Comparison of ENCODE assay signal across 3 cellular contexts in the genomic region with DNA sequence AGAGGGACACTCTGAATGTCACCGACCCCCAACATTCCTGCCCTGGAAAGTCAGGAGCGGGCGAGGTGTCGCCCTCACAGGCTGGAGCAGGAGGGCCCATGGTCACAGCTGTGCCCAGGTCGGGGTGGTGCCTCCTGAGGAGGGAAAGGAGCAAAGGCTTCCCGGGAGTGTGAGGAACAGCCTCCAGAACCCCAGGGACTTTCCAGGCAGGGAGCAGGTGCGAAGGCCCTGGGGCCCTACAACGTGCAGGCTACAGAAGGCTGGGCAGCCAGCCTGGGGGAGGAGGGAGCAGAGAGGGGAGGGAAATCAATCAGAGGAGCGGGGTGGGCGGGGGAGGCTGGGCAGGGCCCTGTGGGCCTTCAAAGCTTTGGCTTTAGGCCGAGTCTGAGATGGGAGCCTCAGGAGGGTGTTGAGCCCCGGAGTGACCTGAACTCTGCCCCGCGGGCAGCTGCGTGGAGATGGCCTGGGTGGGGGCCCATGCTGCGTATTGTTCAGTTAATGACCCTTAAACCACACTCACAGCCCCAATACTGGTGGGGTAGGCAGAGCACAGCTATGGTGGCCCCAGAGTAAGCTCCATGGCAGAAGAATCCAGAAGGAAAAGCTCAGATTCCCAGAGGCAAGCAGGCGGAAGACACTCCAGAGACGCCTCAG.
TF ChIP-seq lines count a peak whose summit lies in the region.

No MANE protein-coding gene starts in this region.

TF ChIP-seq in SK-N-SH, 30 proteins besides CTCF, POLR2A, EP300 and RAD21 (continues in another document):
- TF ChIP-seq TCF12 (IDR thresholded peaks at IDR 0.05) (no peak), MEF2A (IDR thresholded peaks at IDR 0.05; ENCODE audit: borderline replicate concordance, low read depth) (no peak), JUND (IDR thresholded peaks at IDR 0.05) (no peak), ELF1 (IDR thresholded peaks at IDR 0.05) (no peak), NFIC (IDR thresholded peaks at IDR 0.05; ENCODE audit: borderline replicate concordance) (no peak), FOXM1 (IDR thresholded peaks at IDR 0.05; ENCODE audit: low read depth) (no peak), FOSL2 (IDR thresholded peaks at IDR 0.05; ENCODE audit: borderline replicate concordance, low read depth) (no peak)
- TF ChIP-seq, protein P1, sequence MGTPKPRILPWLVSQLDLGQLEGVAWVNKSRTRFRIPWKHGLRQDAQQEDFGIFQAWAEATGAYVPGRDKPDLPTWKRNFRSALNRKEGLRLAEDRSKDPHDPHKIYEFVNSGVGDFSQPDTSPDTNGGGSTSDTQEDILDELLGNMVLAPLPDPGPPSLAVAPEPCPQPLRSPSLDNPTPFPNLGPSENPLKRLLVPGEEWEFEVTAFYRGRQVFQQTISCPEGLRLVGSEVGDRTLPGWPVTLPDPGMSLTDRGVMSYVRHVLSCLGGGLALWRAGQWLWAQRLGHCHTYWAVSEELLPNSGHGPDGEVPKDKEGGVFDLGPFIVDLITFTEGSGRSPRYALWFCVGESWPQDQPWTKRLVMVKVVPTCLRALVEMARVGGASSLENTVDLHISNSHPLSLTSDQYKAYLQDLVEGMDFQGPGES (IDR thresholded peaks at IDR 0.05; ENCODE audit: low read depth, low read length): no peak
- TF ChIP-seq, protein P2, sequence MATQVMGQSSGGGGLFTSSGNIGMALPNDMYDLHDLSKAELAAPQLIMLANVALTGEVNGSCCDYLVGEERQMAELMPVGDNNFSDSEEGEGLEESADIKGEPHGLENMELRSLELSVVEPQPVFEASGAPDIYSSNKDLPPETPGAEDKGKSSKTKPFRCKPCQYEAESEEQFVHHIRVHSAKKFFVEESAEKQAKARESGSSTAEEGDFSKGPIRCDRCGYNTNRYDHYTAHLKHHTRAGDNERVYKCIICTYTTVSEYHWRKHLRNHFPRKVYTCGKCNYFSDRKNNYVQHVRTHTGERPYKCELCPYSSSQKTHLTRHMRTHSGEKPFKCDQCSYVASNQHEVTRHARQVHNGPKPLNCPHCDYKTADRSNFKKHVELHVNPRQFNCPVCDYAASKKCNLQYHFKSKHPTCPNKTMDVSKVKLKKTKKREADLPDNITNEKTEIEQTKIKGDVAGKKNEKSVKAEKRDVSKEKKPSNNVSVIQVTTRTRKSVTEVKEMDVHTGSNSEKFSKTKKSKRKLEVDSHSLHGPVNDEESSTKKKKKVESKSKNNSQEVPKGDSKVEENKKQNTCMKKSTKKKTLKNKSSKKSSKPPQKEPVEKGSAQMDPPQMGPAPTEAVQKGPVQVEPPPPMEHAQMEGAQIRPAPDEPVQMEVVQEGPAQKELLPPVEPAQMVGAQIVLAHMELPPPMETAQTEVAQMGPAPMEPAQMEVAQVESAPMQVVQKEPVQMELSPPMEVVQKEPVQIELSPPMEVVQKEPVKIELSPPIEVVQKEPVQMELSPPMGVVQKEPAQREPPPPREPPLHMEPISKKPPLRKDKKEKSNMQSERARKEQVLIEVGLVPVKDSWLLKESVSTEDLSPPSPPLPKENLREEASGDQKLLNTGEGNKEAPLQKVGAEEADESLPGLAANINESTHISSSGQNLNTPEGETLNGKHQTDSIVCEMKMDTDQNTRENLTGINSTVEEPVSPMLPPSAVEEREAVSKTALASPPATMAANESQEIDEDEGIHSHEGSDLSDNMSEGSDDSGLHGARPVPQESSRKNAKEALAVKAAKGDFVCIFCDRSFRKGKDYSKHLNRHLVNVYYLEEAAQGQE (IDR thresholded peaks at IDR 0.05; ENCODE audit: low read depth, low read length): no peak
- TF ChIP-seq, protein P3, sequence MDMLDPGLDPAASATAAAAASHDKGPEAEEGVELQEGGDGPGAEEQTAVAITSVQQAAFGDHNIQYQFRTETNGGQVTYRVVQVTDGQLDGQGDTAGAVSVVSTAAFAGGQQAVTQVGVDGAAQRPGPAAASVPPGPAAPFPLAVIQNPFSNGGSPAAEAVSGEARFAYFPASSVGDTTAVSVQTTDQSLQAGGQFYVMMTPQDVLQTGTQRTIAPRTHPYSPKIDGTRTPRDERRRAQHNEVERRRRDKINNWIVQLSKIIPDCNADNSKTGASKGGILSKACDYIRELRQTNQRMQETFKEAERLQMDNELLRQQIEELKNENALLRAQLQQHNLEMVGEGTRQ (IDR thresholded peaks at IDR 0.05; ENCODE audit: borderline replicate concordance, low read depth, low read length): no peak
- TF ChIP-seq, protein P4, sequence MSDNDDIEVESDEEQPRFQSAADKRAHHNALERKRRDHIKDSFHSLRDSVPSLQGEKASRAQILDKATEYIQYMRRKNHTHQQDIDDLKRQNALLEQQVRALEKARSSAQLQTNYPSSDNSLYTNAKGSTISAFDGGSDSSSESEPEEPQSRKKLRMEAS (IDR thresholded peaks at IDR 0.05; ENCODE audit: low read depth): no peak

TF ChIP-seq in SK-N-SH treated with all-trans-retinoic acid at 6 μM for 48 hours, 23 proteins besides CTCF, POLR2A, EP300 and RAD21:
- TF ChIP-seq ZNF70 (CRISPR knock-in tag; IDR thresholded peaks at IDR 0.05) (no peak), ESRRG (CRISPR knock-in tag; IDR thresholded peaks at IDR 0.05) (no peak), ISL1 (CRISPR knock-in tag; IDR thresholded peaks at IDR 0.05) (no peak), ZNF8 (CRISPR knock-in tag; IDR thresholded peaks at IDR 0.05) (no peak), RARB (CRISPR knock-in tag; IDR thresholded peaks at IDR 0.05) (no peak), OSR1 (CRISPR knock-in tag; IDR thresholded peaks at IDR 0.05) (no peak), TOX (CRISPR knock-in tag; IDR thresholded peaks at IDR 0.05; ENCODE audit: borderline replicate concordance) (no peak), ZC3H10 (CRISPR knock-in tag; IDR thresholded peaks at IDR 0.05) (no peak)
- TF ChIP-seq, protein P5, sequence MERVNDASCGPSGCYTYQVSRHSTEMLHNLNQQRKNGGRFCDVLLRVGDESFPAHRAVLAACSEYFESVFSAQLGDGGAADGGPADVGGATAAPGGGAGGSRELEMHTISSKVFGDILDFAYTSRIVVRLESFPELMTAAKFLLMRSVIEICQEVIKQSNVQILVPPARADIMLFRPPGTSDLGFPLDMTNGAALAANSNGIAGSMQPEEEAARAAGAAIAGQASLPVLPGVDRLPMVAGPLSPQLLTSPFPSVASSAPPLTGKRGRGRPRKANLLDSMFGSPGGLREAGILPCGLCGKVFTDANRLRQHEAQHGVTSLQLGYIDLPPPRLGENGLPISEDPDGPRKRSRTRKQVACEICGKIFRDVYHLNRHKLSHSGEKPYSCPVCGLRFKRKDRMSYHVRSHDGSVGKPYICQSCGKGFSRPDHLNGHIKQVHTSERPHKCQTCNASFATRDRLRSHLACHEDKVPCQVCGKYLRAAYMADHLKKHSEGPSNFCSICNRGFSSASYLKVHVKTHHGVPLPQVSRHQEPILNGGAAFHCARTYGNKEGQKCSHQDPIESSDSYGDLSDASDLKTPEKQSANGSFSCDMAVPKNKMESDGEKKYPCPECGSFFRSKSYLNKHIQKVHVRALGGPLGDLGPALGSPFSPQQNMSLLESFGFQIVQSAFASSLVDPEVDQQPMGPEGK (CRISPR knock-in tag; IDR thresholded peaks at IDR 0.05; ENCODE audit: borderline replicate concordance): no peak
- TF ChIP-seq, protein P6, sequence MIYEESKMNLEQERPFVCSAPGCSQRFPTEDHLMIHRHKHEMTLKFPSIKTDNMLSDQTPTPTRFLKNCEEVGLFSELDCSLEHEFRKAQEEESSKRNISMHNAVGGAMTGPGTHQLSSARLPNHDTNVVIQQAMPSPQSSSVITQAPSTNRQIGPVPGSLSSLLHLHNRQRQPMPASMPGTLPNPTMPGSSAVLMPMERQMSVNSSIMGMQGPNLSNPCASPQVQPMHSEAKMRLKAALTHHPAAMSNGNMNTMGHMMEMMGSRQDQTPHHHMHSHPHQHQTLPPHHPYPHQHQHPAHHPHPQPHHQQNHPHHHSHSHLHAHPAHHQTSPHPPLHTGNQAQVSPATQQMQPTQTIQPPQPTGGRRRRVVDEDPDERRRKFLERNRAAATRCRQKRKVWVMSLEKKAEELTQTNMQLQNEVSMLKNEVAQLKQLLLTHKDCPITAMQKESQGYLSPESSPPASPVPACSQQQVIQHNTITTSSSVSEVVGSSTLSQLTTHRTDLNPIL (CRISPR knock-in tag; IDR thresholded peaks at IDR 0.05; ENCODE audit: low read depth): no peak
TF ChIP-seq in SK-N-SH treated with all-trans-retinoic acid at 6 μM for 48 hours: peak in this region for 0.

TF ChIP-seq in HepG2, 621 proteins besides CTCF, POLR2A, EP300 and RAD21:
- TF ChIP-seq SNAPC2 (CRISPR knock-in tag; IDR thresholded peaks at IDR 0.05) (no peak), ZNF605 (CRISPR knock-in tag; IDR thresholded peaks at IDR 0.05) (no peak), ATF7-NPFF (CRISPR knock-in tag; IDR thresholded peaks at IDR 0.05; ENCODE audit: low read depth) (no peak), ZNF331 (CRISPR knock-in tag; IDR thresholded peaks at IDR 0.05) (no peak), ZNF570 (CRISPR knock-in tag; IDR thresholded peaks at IDR 0.05; ENCODE audit: borderline replicate concordance) (no peak), MBD4 (IDR thresholded peaks at IDR 0.05; ENCODE audit: borderline replicate concordance, low read length) (no peak), ZNF766 (CRISPR knock-in tag; IDR thresholded peaks at IDR 0.05; ENCODE audit: borderline replicate concordance) (no peak), PCBP2 (optimal IDR thresholded peaks at IDR 0.05; ENCODE audit: low read depth, low read length, poor library complexity, severe bottlenecking) (no peak), CCAR2 (optimal IDR thresholded peaks at IDR 0.05; ENCODE audit: low read depth, low read length) (no peak), NKX3-1 (CRISPR knock-in tag; IDR thresholded peaks at IDR 0.05) (no peak), TCF12 (IDR thresholded peaks at IDR 0.05) (no peak), TCF12 (CRISPR knock-in tag; IDR thresholded peaks at IDR 0.05) (no peak), ZNF530 (CRISPR knock-in tag; IDR thresholded peaks at IDR 0.05; ENCODE audit: low read depth) (no peak), ATRX (CRISPR knock-in tag; IDR thresholded peaks at IDR 0.05; ENCODE audit: borderline replicate concordance) (no peak), ZNF3 (CRISPR knock-in tag; IDR thresholded peaks at IDR 0.05) (no peak), ELF1 (CRISPR knock-in tag; IDR thresholded peaks at IDR 0.05) (no peak), ZNF558 (CRISPR knock-in tag; IDR thresholded peaks at IDR 0.05; ENCODE audit: borderline replicate concordance) (no peak), MAFF (IDR thresholded peaks at IDR 0.05; ENCODE audit: low read depth, low read length) (no peak)
- TF ChIP-seq, protein P7, sequence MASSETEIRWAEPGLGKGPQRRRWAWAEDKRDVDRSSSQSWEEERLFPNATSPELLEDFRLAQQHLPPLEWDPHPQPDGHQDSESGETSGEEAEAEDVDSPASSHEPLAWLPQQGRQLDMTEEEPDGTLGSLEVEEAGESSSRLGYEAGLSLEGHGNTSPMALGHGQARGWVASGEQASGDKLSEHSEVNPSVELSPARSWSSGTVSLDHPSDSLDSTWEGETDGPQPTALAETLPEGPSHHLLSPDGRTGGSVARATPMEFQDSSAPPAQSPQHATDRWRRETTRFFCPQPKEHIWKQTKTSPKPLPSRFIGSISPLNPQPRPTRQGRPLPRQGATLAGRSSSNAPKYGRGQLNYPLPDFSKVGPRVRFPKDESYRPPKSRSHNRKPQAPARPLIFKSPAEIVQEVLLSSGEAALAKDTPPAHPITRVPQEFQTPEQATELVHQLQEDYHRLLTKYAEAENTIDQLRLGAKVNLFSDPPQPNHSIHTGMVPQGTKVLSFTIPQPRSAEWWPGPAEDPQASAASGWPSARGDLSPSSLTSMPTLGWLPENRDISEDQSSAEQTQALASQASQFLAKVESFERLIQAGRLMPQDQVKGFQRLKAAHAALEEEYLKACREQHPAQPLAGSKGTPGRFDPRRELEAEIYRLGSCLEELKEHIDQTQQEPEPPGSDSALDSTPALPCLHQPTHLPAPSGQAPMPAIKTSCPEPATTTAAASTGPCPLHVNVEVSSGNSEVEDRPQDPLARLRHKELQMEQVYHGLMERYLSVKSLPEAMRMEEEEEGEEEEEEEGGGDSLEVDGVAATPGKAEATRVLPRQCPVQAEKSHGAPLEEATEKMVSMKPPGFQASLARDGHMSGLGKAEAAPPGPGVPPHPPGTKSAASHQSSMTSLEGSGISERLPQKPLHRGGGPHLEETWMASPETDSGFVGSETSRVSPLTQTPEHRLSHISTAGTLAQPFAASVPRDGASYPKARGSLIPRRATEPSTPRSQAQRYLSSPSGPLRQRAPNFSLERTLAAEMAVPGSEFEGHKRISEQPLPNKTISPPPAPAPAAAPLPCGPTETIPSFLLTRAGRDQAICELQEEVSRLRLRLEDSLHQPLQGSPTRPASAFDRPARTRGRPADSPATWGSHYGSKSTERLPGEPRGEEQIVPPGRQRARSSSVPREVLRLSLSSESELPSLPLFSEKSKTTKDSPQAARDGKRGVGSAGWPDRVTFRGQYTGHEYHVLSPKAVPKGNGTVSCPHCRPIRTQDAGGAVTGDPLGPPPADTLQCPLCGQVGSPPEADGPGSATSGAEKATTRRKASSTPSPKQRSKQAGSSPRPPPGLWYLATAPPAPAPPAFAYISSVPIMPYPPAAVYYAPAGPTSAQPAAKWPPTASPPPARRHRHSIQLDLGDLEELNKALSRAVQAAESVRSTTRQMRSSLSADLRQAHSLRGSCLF (CRISPR knock-in tag; IDR thresholded peaks at IDR 0.05; ENCODE audit: borderline replicate concordance): no peak
- TF ChIP-seq, protein P8, sequence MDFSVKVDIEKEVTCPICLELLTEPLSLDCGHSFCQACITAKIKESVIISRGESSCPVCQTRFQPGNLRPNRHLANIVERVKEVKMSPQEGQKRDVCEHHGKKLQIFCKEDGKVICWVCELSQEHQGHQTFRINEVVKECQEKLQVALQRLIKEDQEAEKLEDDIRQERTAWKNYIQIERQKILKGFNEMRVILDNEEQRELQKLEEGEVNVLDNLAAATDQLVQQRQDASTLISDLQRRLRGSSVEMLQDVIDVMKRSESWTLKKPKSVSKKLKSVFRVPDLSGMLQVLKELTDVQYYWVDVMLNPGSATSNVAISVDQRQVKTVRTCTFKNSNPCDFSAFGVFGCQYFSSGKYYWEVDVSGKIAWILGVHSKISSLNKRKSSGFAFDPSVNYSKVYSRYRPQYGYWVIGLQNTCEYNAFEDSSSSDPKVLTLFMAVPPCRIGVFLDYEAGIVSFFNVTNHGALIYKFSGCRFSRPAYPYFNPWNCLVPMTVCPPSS (IDR thresholded peaks at IDR 0.05): no peak
